ENCODE assay signal across 10 cellular contexts in the genomic region with DNA sequence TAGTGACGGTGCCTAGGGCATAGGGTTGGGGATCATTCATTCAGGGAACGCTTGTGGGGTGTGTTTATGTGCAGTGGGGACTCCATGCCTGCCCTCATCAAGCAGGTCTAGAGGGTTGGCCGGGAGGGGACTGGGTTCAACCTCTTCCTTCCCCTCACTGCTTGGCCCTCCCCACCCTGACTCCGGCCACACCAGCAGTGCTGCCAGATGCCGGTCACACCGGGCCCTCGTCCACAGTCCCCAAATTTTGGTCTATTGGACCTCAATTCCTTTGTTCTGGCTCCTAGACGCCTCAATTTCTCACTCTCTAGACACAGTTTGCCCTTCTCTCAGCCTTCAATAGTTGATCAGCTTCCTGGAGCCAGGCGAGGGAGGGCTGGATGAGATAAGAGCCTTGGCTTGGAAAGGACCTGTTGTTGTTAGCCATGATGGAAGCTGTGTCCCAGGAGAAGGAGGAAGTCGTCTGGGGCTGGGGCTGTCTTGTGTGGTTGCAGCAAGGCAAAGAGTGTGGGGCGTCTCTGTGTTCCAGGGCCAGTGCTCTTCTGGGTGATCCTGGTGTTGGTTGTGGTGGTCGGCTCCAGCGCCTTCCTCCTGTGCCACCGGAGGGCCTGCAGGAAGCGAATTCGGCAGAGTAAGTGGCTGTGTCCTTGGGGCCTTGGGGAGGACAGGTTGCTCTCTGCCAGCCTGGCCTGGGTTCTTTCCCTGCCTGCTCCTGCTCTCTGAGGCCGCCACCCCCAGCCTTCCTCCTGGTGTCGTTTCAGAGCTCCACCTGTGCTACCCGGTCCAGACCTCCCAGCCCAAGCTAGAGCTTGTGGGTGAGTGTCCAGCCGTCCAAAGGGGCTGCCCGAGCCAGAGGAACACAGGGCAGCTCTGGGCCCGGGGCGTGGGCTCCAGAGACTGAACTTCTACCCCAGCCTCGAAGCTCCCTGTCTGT. TPM values are rescaled to one million over a fixed set of nuclear protein-coding genes. Genes with fewer than 3 reads are reported as not detected.
DNase-seq lines count a peak whose midpoint lies in the region; ATAC-seq and TF ChIP-seq lines count a peak whose summit lies in the region.
"Had no signal": no experiment of that assay in that cellular context is flagged by ENCODE, and none has a peak within 500 bp of the region (broad histone marks: within the 10 kb centered on the region; RNA-seq: fewer than 3 reads in every experiment).

No MANE protein-coding gene starts in this region.

- no peaks in the 10 kb centered on the region for H4K20me1 ChIP-seq in SK-N-SH (ENCODE audit: insufficient read depth)

- H3K4me1 ChIP-seq in SK-N-SH (ENCODE audit: control insufficient read depth in 1 of 2, insufficient read depth in 2 of 2, low read depth in 1 of 2, low read length in 1 of 2): no peaks in the 10 kb centered on the region
- H3K4me1 ChIP-seq in right cardiac atrium (ENCODE audit: control insufficient read depth, insufficient read depth, low read length): peaks cover 13% of the 10 kb centered on the region
- H3K4me1 ChIP-seq in spleen: peaks cover 15 to 49% (median 24%) of the 10 kb centered on the region in 6 donors
- H3K4me1 ChIP-seq: A549 had no signal

- intact Hi-C loops in right cardiac atrium (cut with DNase I) (loop anchor here in 3 of 4 donors (1.0 to 5.0 kb wide), 4 partner anchors 67 to 84 kb away; no protein-coding TSS in a partner anchor), spleen (cut with DNase I; ENCODE audit: low total_unique reads) (loop anchor here (1.0 kb wide), 1 partner anchor 84 kb away; no protein-coding TSS in a partner anchor)

- H3K9me3 ChIP-seq in SK-N-SH (no peaks in the 10 kb centered on the region), right cardiac atrium (ENCODE audit: control insufficient read depth, low read length) (no peaks in the 10 kb centered on the region), spleen (no peaks in the 10 kb centered on the region)
- H3K9me3 ChIP-seq: A549 had no signal

- CTCF ChIA-PET in SK-N-SH (lab: Yijun Ruan, JAX): interaction anchor here (0.6 to 12.3 kb wide), 50 partner anchors 9 to 533 kb away, joined by 3 to 436 read pairs (median 9); a partner anchor contains a TSS

- TF ChIP-seq EP300 in SK-N-SH (IDR thresholded peaks at IDR 0.05; ENCODE audit: borderline replicate concordance in 1 of 2, low read depth in 1 of 2, low read length in 1 of 2): no peak

- H3K27ac ChIP-seq in SK-N-SH (ENCODE audit: low read depth in 2 of 2, low read length in 1 of 2): no peak overlapping the region
- H3K27ac ChIP-seq in right cardiac atrium (ENCODE audit: low read length): peak overlapping the region; percentile 65
- H3K27ac ChIP-seq in spleen: peak overlapping the region in 7 of 8 donors; percentile 37 to 88 (median 50)
- H3K27ac ChIP-seq: A549 had no signal

- H3K4me2 ChIP-seq in SK-N-SH: no peak overlapping the region
- H3K4me2 ChIP-seq: A549 had no signal

- H3F3A ChIP-seq in SK-N-SH (replicated peaks; ENCODE audit: insufficient read depth): no peaks in the 10 kb centered on the region

- H3K27me3 ChIP-seq in SK-N-SH (ENCODE audit: insufficient read depth): peaks cover 3% of the 10 kb centered on the region; the same call in 1 of the 2 replicates
- H3K27me3 ChIP-seq in right cardiac atrium (ENCODE audit: control insufficient read depth, insufficient read depth): no peaks in the 10 kb centered on the region
- H3K27me3 ChIP-seq in spleen (replicated peaks in 1 of 7): no peaks in the 10 kb centered on the region

- ATAC-seq in SK-N-SH treated with all-trans-retinoic acid at 6 μM for 48 hours (peak; percentile 18), right cardiac atrium (peak; percentile 80 to 85), HG03378 (IDR thresholded peaks at IDR 0.05; ENCODE audit: unreplicated experiment) (no peak)

- H3K79me2 ChIP-seq in SK-N-SH (ENCODE audit: insufficient read depth): no peaks in the 10 kb centered on the region

- DNase-seq in SK-N-SH (no peak), UCSD-AML1 (lab: John Stamatoyannopoulos, UW; ENCODE audit: unreplicated experiment) (peak; percentile 44), right cardiac atrium (peak; percentile 57 to 85 (median 69)), spleen (no peak), glomerular visceral epithelial cell (ENCODE audit: extremely low spot score) (no peak), ureter (ENCODE audit: low spot score) (no peak)

- H3K9ac ChIP-seq in SK-N-SH: no peak overlapping the region

- H3K36me3 ChIP-seq in SK-N-SH (replicated peaks in 1 of 2; ENCODE audit: control insufficient read depth in 1 of 2, insufficient read depth in 2 of 2, low read length in 1 of 2): no peaks in the 10 kb centered on the region
- H3K36me3 ChIP-seq in spleen: no peaks in the 10 kb centered on the region

- no peaks in the 10 kb centered on the region for H3K9me2 ChIP-seq in SK-N-SH

- H3K4me3 ChIP-seq in SK-N-SH (ENCODE audit: low read depth in 2 of 2, low read length in 1 of 2): no peak overlapping the region
- peak overlapping the region; percentile 3 for H3K4me3 ChIP-seq in right cardiac atrium (ENCODE audit: low read length)
- peak overlapping the region in 1 of 8 donors; percentile 21 for H3K4me3 ChIP-seq in spleen
- H3K4me3 ChIP-seq: A549 had no signal

- no peak for TF ChIP-seq POLR2A in spleen (IDR thresholded peaks at IDR 0.05)

- no peak overlapping the region for H2AFZ ChIP-seq in SK-N-SH (ENCODE audit: low read depth)

- TF ChIP-seq CTCF in SK-N-SH (IDR thresholded peaks at IDR 0.05): no peak
- no peak for TF ChIP-seq CTCF in spleen (IDR thresholded peaks at IDR 0.05 in 8 of 11, conservative IDR thresholded peaks at IDR 0.05 in 3 of 11)

- WGBS in SK-N-SH (ENCODE audit: low lambda C conversion rate): 61% methylated on average over 18 of the region's 24 CpGs
- WGBS in right cardiac atrium: 55% methylated on average over 24 of the region's 24 CpGs
- 55 to 68% (median 65%) methylated on average over 16 to 24 of the region's 24 CpGs for WGBS in spleen, 5 donors

- POLR2A ChIA-PET in SK-N-SH (lab: Yijun Ruan, JAX): interaction anchor here (1.4 kb wide), 1 partner anchor 218 kb away, joined by 5 read pairs; no protein-coding TSS in a partner anchor

- TF ChIP-seq RAD21 in SK-N-SH (IDR thresholded peaks at IDR 0.05; ENCODE audit: low read length): no peak

TF ChIP-seq in SK-N-SH treated with all-trans-retinoic acid at 6 μM for 48 hours, 23 proteins besides CTCF, POLR2A, EP300 and RAD21 (continues in another document):
- TF ChIP-seq, protein P1, sequence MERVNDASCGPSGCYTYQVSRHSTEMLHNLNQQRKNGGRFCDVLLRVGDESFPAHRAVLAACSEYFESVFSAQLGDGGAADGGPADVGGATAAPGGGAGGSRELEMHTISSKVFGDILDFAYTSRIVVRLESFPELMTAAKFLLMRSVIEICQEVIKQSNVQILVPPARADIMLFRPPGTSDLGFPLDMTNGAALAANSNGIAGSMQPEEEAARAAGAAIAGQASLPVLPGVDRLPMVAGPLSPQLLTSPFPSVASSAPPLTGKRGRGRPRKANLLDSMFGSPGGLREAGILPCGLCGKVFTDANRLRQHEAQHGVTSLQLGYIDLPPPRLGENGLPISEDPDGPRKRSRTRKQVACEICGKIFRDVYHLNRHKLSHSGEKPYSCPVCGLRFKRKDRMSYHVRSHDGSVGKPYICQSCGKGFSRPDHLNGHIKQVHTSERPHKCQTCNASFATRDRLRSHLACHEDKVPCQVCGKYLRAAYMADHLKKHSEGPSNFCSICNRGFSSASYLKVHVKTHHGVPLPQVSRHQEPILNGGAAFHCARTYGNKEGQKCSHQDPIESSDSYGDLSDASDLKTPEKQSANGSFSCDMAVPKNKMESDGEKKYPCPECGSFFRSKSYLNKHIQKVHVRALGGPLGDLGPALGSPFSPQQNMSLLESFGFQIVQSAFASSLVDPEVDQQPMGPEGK (CRISPR knock-in tag; IDR thresholded peaks at IDR 0.05; ENCODE audit: borderline replicate concordance): no peak
- no peak for TF ChIP-seq ZFP30 (CRISPR knock-in tag; IDR thresholded peaks at IDR 0.05)
- TF ChIP-seq ISL1 (CRISPR knock-in tag; IDR thresholded peaks at IDR 0.05): no peak

TF ChIP-seq in SK-N-SH, 30 proteins besides CTCF, POLR2A, EP300 and RAD21:
- TF ChIP-seq FOSL2 (IDR thresholded peaks at IDR 0.05; ENCODE audit: borderline replicate concordance, low read depth) (no peak), MXI1 (IDR thresholded peaks at IDR 0.05; ENCODE audit: low read depth, low read length) (no peak), RXRA (IDR thresholded peaks at IDR 0.05; ENCODE audit: borderline replicate concordance, low read depth) (no peak)
TF ChIP-seq in SK-N-SH: peak in this region for 0.

RNA-seq across cellular contexts. Expression of a gene that starts 41.1 kb away (rescaled TPM):
- polyA plus RNA-seq in SK-N-SH (2012; rRNA removed) (0.18 and 0.36 TPM in 2 replicates), right cardiac atrium (11.6 TPM), spleen (10 to 100 TPM; 28.5 to 63.2 (median 36.8) TPM)
- 0.14 and 0.21 TPM in 2 replicates for polyA plus RNA-seq in SK-N-SH (2012; cell fraction: cytosol; rRNA removed)
- 0.12 and 0.14 TPM in 2 replicates for polyA plus RNA-seq in SK-N-SH (2012; cell fraction: nucleus; rRNA removed)
- total RNA-seq in right cardiac atrium (10 to 100 TPM; 17.9 to 25.4 (median 20.8) TPM), spleen (100 to 1,000 TPM; 142 to 233 (median 183) TPM), ureter (28.0 TPM)
- total RNA-seq: G401 had no signal

Comparison
In these comparisons a context has a peak if more than half of its experiments do, and no peak if none do; other contexts are left out.
1. DNase-seq: peak in UCSD-AML1 (single experiment) and right cardiac atrium (3 of 3); none in SK-N-SH (single experiment), spleen (single experiment), glomerular visceral epithelial cell (single experiment) and ureter (single experiment).
2. H3K27ac ChIP-seq: peak in right cardiac atrium (single experiment) and spleen (7 of 8); none in SK-N-SH (0 of 2).